ENCODE assay signal across 1 cellular context in genomic region chr9:121935744-121936143, GRCh38.
TF ChIP-seq lines count a peak whose summit lies in the region.

No MANE protein-coding gene starts in this region.

TF ChIP-seq in K562, 482 proteins besides CTCF, POLR2A, EP300 and RAD21 (continued from another document):
- TF ChIP-seq RERE (CRISPR knock-in tag; IDR thresholded peaks at IDR 0.05; ENCODE audit: borderline replicate concordance) (no peak), CREB1 (IDR thresholded peaks at IDR 0.05) (no peak), CREB1 (CRISPR knock-in tag; IDR thresholded peaks at IDR 0.05) (no peak)
